8 cellular contexts compared by ENCODE assay signal in genomic region chr3:189148090-189148507, GRCh38. TPM values are rescaled to one million over a fixed set of nuclear protein-coding genes. Genes with fewer than 3 reads are reported as not detected.
DNase-seq lines count a peak whose midpoint lies in the region; ATAC-seq, FAIRE-seq and TF ChIP-seq lines count a peak whose summit lies in the region.

No MANE protein-coding gene starts in this region.

- intact Hi-C loops in colonic mucosa (cut with DNase I) (loop anchor here (2.0 to 5.0 kb wide), 3 partner anchors 84 to 1406 kb away; no protein-coding TSS in a partner anchor), HepG2 (cut with micrococcal nuclease; ENCODE audit: unreplicated experiment) (loop anchor here (2.0 to 10.0 kb wide), 4 partner anchors 103 to 1531 kb away; no protein-coding TSS in a partner anchor)

- no peaks in the 10 kb centered on the region for H3K9me3 ChIP-seq in colonic mucosa
- no peaks in the 10 kb centered on the region for H3K9me3 ChIP-seq in HepG2 (ENCODE audit: low read length)

- in situ Hi-C loops in GM13976 (cut with MboI; ENCODE audit: low sequenced_read_pairs, unreplicated experiment) (loop anchor here (25.0 kb wide), 1 partner anchor 1411 kb away; the partner anchor contains the start of gene BCL6), HepG2 (cut with HindIII; ENCODE audit: extremely low pct_ligation_motif_present, low pct_unique_long_range_greater_than_20kb) (loop anchor here (10.0 kb wide), 1 partner anchor 1403 kb away; the partner anchor contains the start of gene BCL6)

- H3K79me2 ChIP-seq in HepG2 (ENCODE audit: insufficient read depth, low read length): no peaks in the 10 kb centered on the region

- no peaks in the 10 kb centered on the region for H3K4me1 ChIP-seq in colonic mucosa
- H3K4me1 ChIP-seq in HepG2 (ENCODE audit: insufficient read depth, low read length): peaks cover 10% of the 10 kb centered on the region

- DNase-seq in 8988T: peak; percentile 25
- peak; percentile 52 for DNase-seq in GM13976 (ENCODE audit: low spot score)
- DNase-seq in NCI-H2196 treated with DMSO at 0.1 percent for 48 hours (lab: John Stamatoyannopoulos, UW; ENCODE audit: unreplicated experiment): peak; percentile 72
- peak; percentile 59 to 74 for DNase-seq in activated CD4-positive, alpha-beta T cell treated with anti-CD3 and anti-CD28 coated beads for 4 hours
- peak; percentile 76 for DNase-seq in colonic mucosa
- DNase-seq in HepG2 (ENCODE audit: low spot score): peak; percentile 52
- DNase-seq in stimulated activated CD4-positive, alpha-beta T cell treated with anti-CD3 and anti-CD28 coated beads, Interleukin-4, amount 100 ng/mL, for 48 hours (ENCODE audit: low read depth in 2 of 2): peak; percentile 44 to 57

- H3K27ac ChIP-seq in colonic mucosa (no peak overlapping the region), HepG2 (ENCODE audit: extremely low read length, insufficient read depth, low read length) (no peak overlapping the region)

- peak; percentile 92 for ATAC-seq in HG02981 (IDR thresholded peaks at IDR 0.05; ENCODE audit: unreplicated experiment)
- ATAC-seq in HepG2: peak; percentile 94

- TF ChIP-seq CTCF in GM13976 (IDR thresholded peaks at IDR 0.05; ENCODE audit: borderline replicate concordance, control extremely low read depth, extremely low read depth, insufficient read depth, missing control alignments): peak; percentile 75
- peak; percentile 65 for TF ChIP-seq CTCF in colonic mucosa (IDR thresholded peaks at IDR 0.05)
- TF ChIP-seq CTCF in HepG2 (CRISPR knock-in tag; IDR thresholded peaks at IDR 0.05): peak; percentile 84

- POLR2A ChIA-PET in HepG2 (lab: Yijun Ruan, JAX): no interaction called here

- H3K9ac ChIP-seq in colonic mucosa (ENCODE audit: low read depth in 2 of 2, low read length in 2 of 2) (no peak overlapping the region), HepG2 (ENCODE audit: insufficient read depth, low read depth, low read length) (no peak overlapping the region)

- H4K20me1 ChIP-seq in HepG2 (ENCODE audit: insufficient read depth, low read length): no peaks in the 10 kb centered on the region

- WGBS in HepG2 (ENCODE audit: low lambda C conversion rate): under 1% methylated on average over 6 of the region's 6 CpGs

- no peak for TF ChIP-seq POLR2A in HepG2 (IDR thresholded peaks at IDR 0.05; ENCODE audit: insufficient read depth in 1 of 2, low read depth in 2 of 2, low read length in 2 of 2)

- peak; percentile 93 for FAIRE-seq in HepG2 (lab: Jason Lieb, UNC)

- H3K4me3 ChIP-seq in colonic mucosa: no peak overlapping the region
- no peak overlapping the region for H3K4me3 ChIP-seq in HepG2 (replicated peaks in 1 of 3; ENCODE audit: insufficient read depth in 1 of 3, low read depth in 2 of 3, low read length in 3 of 3)

- TF ChIP-seq RAD21 in HepG2 (CRISPR knock-in tag; IDR thresholded peaks at IDR 0.05): peak; percentile 25; the same call in 1 of the 2 replicates

- no peak for TF ChIP-seq EP300 in HepG2 (IDR thresholded peaks at IDR 0.05; ENCODE audit: low read depth in 2 of 2, low read length in 2 of 2)
- TF ChIP-seq EP300 in HepG2 (CRISPR knock-in tag; IDR thresholded peaks at IDR 0.05; ENCODE audit: borderline replicate concordance): no peak

- no peaks in the 10 kb centered on the region for H3K27me3 ChIP-seq in colonic mucosa
- no peaks in the 10 kb centered on the region; a peak in 2 of 5 replicates for H3K27me3 ChIP-seq in HepG2 (ENCODE audit: control insufficient read depth in 1 of 2, insufficient read depth in 2 of 2, low read length in 2 of 2)

- no peak overlapping the region for H2AFZ ChIP-seq in HepG2 (ENCODE audit: low read length)

- CTCF ChIA-PET in HepG2 (lab: Yijun Ruan, JAX; ENCODE audit: low intra/inter-chr PET ratio, low total read pairs): interaction anchor here (0.7 to 1.5 kb wide), 2 partner anchors 192 to 1406 kb away, joined by 3 to 4 read pairs; no protein-coding TSS in a partner anchor

- H3K36me3 ChIP-seq in colonic mucosa (no peaks in the 10 kb centered on the region), HepG2 (replicated peaks in 1 of 2; ENCODE audit: control insufficient read depth in 1 of 2, insufficient read depth in 2 of 2, low read length in 2 of 2) (no peaks in the 10 kb centered on the region)

- BruUV-seq in HepG2 (replicated peaks; lab: Mats Ljungman, UMichigan): no TSS peak

- H3K4me2 ChIP-seq in HepG2 (ENCODE audit: low read depth, low read length): peak overlapping the region; percentile 43

TF ChIP-seq in HepG2, 621 proteins besides CTCF, POLR2A, EP300 and RAD21 (continues in another document):
- TF ChIP-seq ZNF30 (CRISPR knock-in tag; IDR thresholded peaks at IDR 0.05) (no peak), ZNF275 (CRISPR knock-in tag; IDR thresholded peaks at IDR 0.05; ENCODE audit: borderline replicate concordance) (no peak), GATAD2A (CRISPR knock-in tag; IDR thresholded peaks at IDR 0.05) (peak; percentile 34; the same call in 1 of the 2 replicates), ZNF674 (CRISPR knock-in tag; IDR thresholded peaks at IDR 0.05; ENCODE audit: low read depth) (no peak), NAIF1 (CRISPR knock-in tag; IDR thresholded peaks at IDR 0.05; ENCODE audit: borderline replicate concordance) (no peak), STAG1 (CRISPR knock-in tag; IDR thresholded peaks at IDR 0.05) (peak; percentile 82), ZSCAN22 (CRISPR knock-in tag; IDR thresholded peaks at IDR 0.05) (no peak), ZFP36 (IDR thresholded peaks at IDR 0.05; ENCODE audit: borderline replicate concordance, low read depth, low read length, partially characterized antibody) (no peak), SMC3 (IDR thresholded peaks at IDR 0.05; ENCODE audit: low read length) (peak; percentile 66)
- TF ChIP-seq, protein P1, sequence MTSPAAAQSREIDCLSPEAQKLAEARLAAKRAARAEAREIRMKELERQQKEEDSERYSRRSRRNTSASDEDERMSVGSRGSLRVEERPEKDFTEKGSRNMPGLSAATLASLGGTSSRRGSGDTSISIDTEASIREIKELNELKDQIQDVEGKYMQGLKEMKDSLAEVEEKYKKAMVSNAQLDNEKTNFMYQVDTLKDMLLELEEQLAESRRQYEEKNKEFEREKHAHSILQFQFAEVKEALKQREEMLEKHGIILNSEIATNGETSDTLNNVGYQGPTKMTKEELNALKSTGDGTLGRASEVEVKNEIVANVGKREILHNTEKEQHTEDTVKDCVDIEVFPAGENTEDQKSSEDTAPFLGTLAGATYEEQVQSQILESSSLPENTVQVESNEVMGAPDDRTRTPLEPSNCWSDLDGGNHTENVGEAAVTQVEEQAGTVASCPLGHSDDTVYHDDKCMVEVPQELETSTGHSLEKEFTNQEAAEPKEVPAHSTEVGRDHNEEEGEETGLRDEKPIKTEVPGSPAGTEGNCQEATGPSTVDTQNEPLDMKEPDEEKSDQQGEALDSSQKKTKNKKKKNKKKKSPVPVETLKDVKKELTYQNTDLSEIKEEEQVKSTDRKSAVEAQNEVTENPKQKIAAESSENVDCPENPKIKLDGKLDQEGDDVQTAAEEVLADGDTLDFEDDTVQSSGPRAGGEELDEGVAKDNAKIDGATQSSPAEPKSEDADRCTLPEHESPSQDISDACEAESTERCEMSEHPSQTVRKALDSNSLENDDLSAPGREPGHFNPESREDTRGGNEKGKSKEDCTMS (CRISPR knock-in tag; conservative IDR thresholded peaks at IDR 0.05): no peak
- TF ChIP-seq, protein P2, sequence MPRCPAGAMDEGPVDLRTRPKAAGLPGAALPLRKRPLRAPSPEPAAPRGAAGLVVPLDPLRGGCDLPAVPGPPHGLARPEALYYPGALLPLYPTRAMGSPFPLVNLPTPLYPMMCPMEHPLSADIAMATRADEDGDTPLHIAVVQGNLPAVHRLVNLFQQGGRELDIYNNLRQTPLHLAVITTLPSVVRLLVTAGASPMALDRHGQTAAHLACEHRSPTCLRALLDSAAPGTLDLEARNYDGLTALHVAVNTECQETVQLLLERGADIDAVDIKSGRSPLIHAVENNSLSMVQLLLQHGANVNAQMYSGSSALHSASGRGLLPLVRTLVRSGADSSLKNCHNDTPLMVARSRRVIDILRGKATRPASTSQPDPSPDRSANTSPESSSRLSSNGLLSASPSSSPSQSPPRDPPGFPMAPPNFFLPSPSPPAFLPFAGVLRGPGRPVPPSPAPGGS (CRISPR knock-in tag; IDR thresholded peaks at IDR 0.05): no peak

RNA-seq across cellular contexts. Expression of gene TPRG1, which starts 23.7 kb away (rescaled TPM):
- 1 to 10 TPM; 1.1 to 1.8 TPM for total RNA-seq in colonic mucosa
- not detected in 2 replicates for total RNA-seq in HepG2 (2016; rRNA removed; fragmentation: Illumina TruSeq; extraction: Trizol)
- total RNA-seq in HepG2 (2016; cell fraction: cytosol; rRNA removed; fragmentation: Illumina TruSeq; extraction: Trizol; ENCODE audit: low read depth): 0.62 TPM in 1 of 2 replicates, not detected in the other
- total RNA-seq in HepG2 (2016; cell fraction: insoluble cytoplasmic fraction; rRNA removed; fragmentation: Illumina TruSeq; extraction: Trizol): 0.17 TPM in 1 of 2 replicates, not detected in the other
- total RNA-seq in HepG2 (2016; cell fraction: membrane; rRNA removed; fragmentation: Illumina TruSeq; extraction: Trizol): 0.25 and 0.45 TPM in 2 replicates
- 0.85 TPM in 1 of 2 replicates, not detected in the other for total RNA-seq in HepG2 (2016; cell fraction: nucleus; rRNA removed; fragmentation: Illumina TruSeq; extraction: Trizol)
- 0.09 and 0.17 TPM in 2 replicates for polyA plus RNA-seq in HepG2 (2011; rRNA removed)
- not detected in 2 replicates for polyA plus RNA-seq in HepG2 (2011; cell fraction: cytosol; rRNA removed)
- polyA plus RNA-seq in HepG2 (2011; cell fraction: nucleus; rRNA removed): 0.68 and 0.85 TPM in 2 replicates
- not detected in 2 replicates for polyA plus RNA-seq in HepG2 (2012)
- polyA plus RNA-seq in HepG2 (2016; cell fraction: cytosol; fragmentation: Illumina TruSeq; extraction: Trizol; ENCODE audit: low read depth): not detected in 2 replicates
- not detected in 2 replicates for polyA plus RNA-seq in HepG2 (2016; cell fraction: insoluble cytoplasmic fraction; fragmentation: Illumina TruSeq; extraction: Trizol; ENCODE audit: low read depth)
- not detected in 2 replicates for polyA plus RNA-seq in HepG2 (2016; cell fraction: membrane; fragmentation: Illumina TruSeq; extraction: Trizol; ENCODE audit: low read depth)
- not detected in 2 replicates for polyA plus RNA-seq in HepG2 (2016; cell fraction: nucleus; fragmentation: Illumina TruSeq; extraction: Trizol; ENCODE audit: insufficient read depth, low read depth)
- polyA minus RNA-seq in HepG2 (2011; rRNA and poly(A)+ RNA removed; ENCODE audit: low replicate concordance): 0.37 TPM in 1 of 2 replicates, not detected in the other
- polyA minus RNA-seq in HepG2 (2011; cell fraction: cytosol; rRNA and poly(A)+ RNA removed): not detected in 2 replicates
- polyA minus RNA-seq in HepG2 (2011; cell fraction: nucleus; rRNA and poly(A)+ RNA removed): 2.0 TPM in 1 of 2 replicates, not detected in the other

Comparison
In these comparisons a context has a peak if more than half of its experiments do, and no peak if none do; other contexts are left out.
1. DNase-seq: peak in every context shown above with its lines; median percentile 76 in colonic mucosa; 72 in NCI-H2196 treated with DMSO at 0.1 percent for 48 hours; 66 in activated CD4-positive, alpha-beta T cell treated with anti-CD3 and anti-CD28 coated beads for 4 hours; 52 in GM13976; 52 in HepG2; 50 in stimulated activated CD4-positive, alpha-beta T cell treated with anti-CD3 and anti-CD28 coated beads, Interleukin-4, amount 100 ng/mL, for 48 hours; 25 in 8988T.